In genomic region chr1:14676400-14676799, GRCh38 we compare ENCODE assay signal across 26 cellular contexts.
"Had no signal": no experiment of that assay in that cellular context is flagged by ENCODE, and none has a peak within 500 bp of the region (broad histone marks: within the 10 kb centered on the region; RNA-seq: fewer than 3 reads in every experiment).

No MANE protein-coding gene starts in this region.

- H3K4me1 ChIP-seq: parathyroid adenoma, psoas muscle, right lobe of liver, sigmoid colon, stomach, tibial nerve, upper lobe of left lung, vagina had no signal

- H3K9ac ChIP-seq: neural progenitor cell, parathyroid adenoma had no signal

- H3K27ac ChIP-seq: neural progenitor cell, ovary, parathyroid adenoma, psoas muscle, right lobe of liver, sigmoid colon, stomach, thoracic aorta, thyroid gland, tibial nerve, upper lobe of left lung, vagina had no signal

- DNase-seq: natural killer cell; occipital lobe; ovary; posterior cingulate gyrus; psoas muscle; right cardiac atrium; right lobe of liver; sigmoid colon; small intestine; stimulated activated CD4-positive, alpha-beta T cell treated with anti-CD3 and anti-CD28 coated beads, Interleukin-15, amount 100 ng/mL, for 24 hours; stimulated activated CD4-positive, alpha-beta T cell treated with anti-CD3 and anti-CD28 coated beads, Interleukin-2, amount 100 ng/mL, for 24 hours; stimulated activated CD4-positive, alpha-beta T cell treated with anti-CD3 and anti-CD28 coated beads, Interleukin-2, amount 100 ng/mL, for 48 hours; stimulated activated CD4-positive, alpha-beta T cell treated with anti-CD3 and anti-CD28 coated beads, Interleukin-4, amount 100 ng/mL, for 24 hours; stimulated activated naive B cell treated with anti-CD40 and anti-IgM and Interleukin-4, amounts not matched to agents 10 μg/mL and 1 μg/mL and 100 μg/mL, for 72 hours; stimulated activated naive CD4-positive, alpha-beta T cell treated with Interleukin-2 at 50 U/mL for 16 hours; stomach; thyroid gland; trophoblast cell; upper lobe of left lung had no signal

- H3K79me2 ChIP-seq: parathyroid adenoma had no signal

- FAIRE-seq: small intestine, urothelium cell line had no signal

- H3K36me3 ChIP-seq: neural progenitor cell, ovary, right lobe of liver, sigmoid colon, stomach, thoracic aorta, thyroid gland, tibial nerve, upper lobe of left lung, vagina had no signal

- H3K4me3 ChIP-seq: neural progenitor cell, ovary, psoas muscle, right lobe of liver, sigmoid colon, stomach, thoracic aorta, thyroid gland, tibial nerve, upper lobe of left lung, vagina had no signal

- H3K9me3 ChIP-seq: ovary, psoas muscle, right lobe of liver, thoracic aorta, thyroid gland, upper lobe of left lung, vagina had no signal

- H3K27me3 ChIP-seq: neural progenitor cell, ovary, right lobe of liver, sigmoid colon, stomach, thyroid gland, tibial nerve, upper lobe of left lung, vagina had no signal

- H2AFZ ChIP-seq: neural progenitor cell, parathyroid adenoma had no signal

- ATAC-seq: natural killer cell; psoas muscle; right cardiac atrium; right lobe of liver; stimulated activated effector memory CD8-positive, alpha-beta T cell treated with anti-CD3 and anti-CD28 coated beads, Interleukin-12 subunit alpha, Interleukin-12 subunit beta, amount 100 ng/mL, for 72 hours; stimulated activated naive B cell treated with anti-CD40 and anti-IgM and Interleukin-4, amounts not matched to agents 10 μg/mL and 1 μg/mL and 100 μg/mL, for 72 hours had no signal

- H3K4me2 ChIP-seq: neural progenitor cell had no signal
